In the genomic region with DNA sequence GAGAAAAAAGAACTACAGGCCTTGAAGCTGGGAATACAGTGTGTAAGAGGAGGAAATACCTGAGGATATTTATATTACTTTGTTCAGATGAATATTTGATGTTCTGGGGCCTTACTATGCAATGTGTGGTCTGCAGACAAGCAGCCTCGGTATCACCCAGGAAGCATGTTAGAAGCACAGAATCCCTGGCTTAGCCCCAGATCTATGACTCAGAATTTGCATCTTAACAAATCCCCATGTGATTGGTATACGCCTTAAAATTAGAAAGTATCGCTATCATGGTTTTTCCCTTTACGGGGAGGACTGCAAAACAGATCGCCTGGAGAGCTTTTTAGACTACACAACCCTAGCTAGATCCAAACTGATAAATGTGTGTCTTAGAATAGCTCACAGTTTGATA, we compare ENCODE assay signal across 22 cellular contexts.
A peak's percentile ranks its signal among the peaks of the same experiment; 100 is the strongest.
DNase-seq lines count a peak whose midpoint lies in the region; ATAC-seq and TF ChIP-seq lines count a peak whose summit lies in the region.
"Had no signal": no experiment of that assay in that cellular context is flagged by ENCODE, and none has a peak within 500 bp of the region (broad histone marks: within the 10 kb centered on the region; RNA-seq: fewer than 3 reads in every experiment).

No MANE protein-coding gene starts in this region.

- H2BK5ac ChIP-seq in trophoblast cell (ENCODE audit: low read depth, low read length, poor library complexity) = no peak overlapping the region

- no peak overlapping the region for H3K4me3 Mint-ChIP-seq in central memory CD8-positive, alpha-beta T cell
- H3K4me3 Mint-ChIP-seq: activated T-helper 1 cell treated with anti-CD3 and anti-CD28 coated beads, Interleukin-12 subunit alpha, Interleukin-12 subunit beta, Interleukin-2, Interleukin-4 antibody, amounts not matched to agents 30 ng/mL and 10 ng/mL and 1 ng/mL, durations not matched to agents 14 hours and 24 hours and 36 hours; stimulated activated naive CD8-positive, alpha-beta T cell treated with anti-CD3 and anti-CD28 coated beads, Interleukin-15, amount 100 ng/mL, for 72 hours had no signal

- H3K4me1 Mint-ChIP-seq in central memory CD8-positive, alpha-beta T cell = no peaks in the 10 kb centered on the region
- H3K4me1 Mint-ChIP-seq: stimulated activated naive CD8-positive, alpha-beta T cell treated with anti-CD3 and anti-CD28 coated beads, Interleukin-15, amount 100 ng/mL, for 72 hours had no signal

- intact Hi-C loops in PC-3 (cut with micrococcal nuclease) = no loop called here

- H4K8ac ChIP-seq in trophoblast cell (ENCODE audit: low read depth, low read length) = no peak overlapping the region

- no peak overlapping the region for H2AK5ac ChIP-seq in trophoblast cell (ENCODE audit: low read length)

- no peak for ATAC-seq in central memory CD8-positive, alpha-beta T cell (replicated peaks; ENCODE audit: extremely low read depth, poor library complexity, severe bottlenecking)
- ATAC-seq in foreskin keratinocyte (peak; percentile 53), PC-3 (no peak)
- ATAC-seq: HCT116; lower lobe of right lung; stimulated activated naive CD8-positive, alpha-beta T cell treated with anti-CD3 and anti-CD28 coated beads, Interleukin-15, amount 100 ng/mL, for 72 hours had no signal

- CTCF ChIA-PET in PC-3 (lab: Charles Lee) = no interaction called here

- H3K9me2 ChIP-seq in PC-3 (replicated peaks; ENCODE audit: low read length) = no peaks in the 10 kb centered on the region

- H2BK120ac ChIP-seq in trophoblast cell (ENCODE audit: insufficient read depth, low read length, poor library complexity) = no peak overlapping the region

- H3K27me3 ChIP-seq in foreskin keratinocyte (no peaks in the 10 kb centered on the region), trophoblast cell (ENCODE audit: insufficient read depth, low read length) (no peaks in the 10 kb centered on the region), PC-3 (ENCODE audit: low read length) (no peaks in the 10 kb centered on the region; the same call in 1 of the 2 replicates)
- H3K27me3 ChIP-seq: tibial nerve had no signal

- H3K27ac ChIP-seq in foreskin keratinocyte (no peak overlapping the region), trophoblast cell (ENCODE audit: low read depth, low read length) (no peak overlapping the region), PC-3 (ENCODE audit: low read length) (no peak overlapping the region)
- H3K27ac ChIP-seq: KMS-11, lower lobe of right lung, tibial nerve had no signal

- no peak overlapping the region for H4K91ac ChIP-seq in trophoblast cell (ENCODE audit: low read depth, low read length)

- H2AFZ ChIP-seq in trophoblast cell (ENCODE audit: insufficient read depth, low read length, poor library complexity) = no peak overlapping the region
- H2AFZ ChIP-seq in PC-3 (ENCODE audit: low read length) = no peak overlapping the region

- H3K4me3 ChIP-seq in trophoblast cell (ENCODE audit: low read depth, low read length) (no peak overlapping the region), PC-3 (ENCODE audit: low read length) (no peak overlapping the region)
- H3K4me3 ChIP-seq: lower lobe of right lung, tibial nerve had no signal

- no peaks in the 10 kb centered on the region for H3K9me3 ChIP-seq in trophoblast cell (ENCODE audit: insufficient read depth, low read depth, low read length)
- no peaks in the 10 kb centered on the region for H3K9me3 ChIP-seq in PC-3 (ENCODE audit: low read length)
- H3K9me3 ChIP-seq: lower lobe of right lung, tibial nerve had no signal

- no peak overlapping the region for H4K12ac ChIP-seq in trophoblast cell (ENCODE audit: low read depth, low read length)

- H2BK12ac ChIP-seq in trophoblast cell (ENCODE audit: low read length) = no peak overlapping the region

- H4K20me1 ChIP-seq in PC-3 (ENCODE audit: low read length) = no peaks in the 10 kb centered on the region

- no peaks in the 10 kb centered on the region for H3K36me3 ChIP-seq in trophoblast cell (ENCODE audit: control insufficient read depth in 1 of 2, insufficient read depth in 2 of 2, low read length in 2 of 2)
- H3K36me3 ChIP-seq in PC-3 (ENCODE audit: low read depth, low read length) = no peaks in the 10 kb centered on the region
- H3K36me3 ChIP-seq: lower lobe of right lung had no signal

- no peaks in the 10 kb centered on the region for H3K79me1 ChIP-seq in trophoblast cell (ENCODE audit: low read length)

- H3K4me2 ChIP-seq in trophoblast cell (ENCODE audit: low read length) (no peak overlapping the region), PC-3 (ENCODE audit: low read length) (no peak overlapping the region)
- H3K4me2 ChIP-seq: KMS-11 had no signal

- WGBS in trophoblast cell (ENCODE audit: extremely low coverage, insufficient coverage, insufficient read length) = no CpG with 5 or more reads among the region's 5 CpGs

- H3K9ac ChIP-seq in trophoblast cell (ENCODE audit: low read length) (no peak overlapping the region), PC-3 (ENCODE audit: low read length) (no peak overlapping the region)
- H3K9ac ChIP-seq: KMS-11 had no signal

- POLR2A ChIA-PET in PC-3 (lab: Charles Lee; ENCODE audit: unreplicated experiment) = interaction anchor here (0.7 kb wide), 1 partner anchor 12 kb away, joined by 6 read pairs; no protein-coding TSS in a partner anchor

- no TSS peak for BruUV-seq in PC-3 (replicated peaks; lab: Mats Ljungman, UMichigan)

- no peaks in the 10 kb centered on the region for H3K9me3 Mint-ChIP-seq in central memory CD8-positive, alpha-beta T cell

- H3K79me2 ChIP-seq in trophoblast cell (ENCODE audit: control insufficient read depth, insufficient read depth, low read length, poor library complexity) = no peaks in the 10 kb centered on the region
- H3K79me2 ChIP-seq in PC-3 (ENCODE audit: low read length) = no peaks in the 10 kb centered on the region

- H3K4ac ChIP-seq in trophoblast cell (ENCODE audit: low read depth, low read length) = no peak overlapping the region

- no peak overlapping the region for H3K14ac ChIP-seq in trophoblast cell (ENCODE audit: low read length)

- H3K27ac Mint-ChIP-seq in central memory CD8-positive, alpha-beta T cell (ENCODE audit: low read depth) = peak overlapping the region; percentile 39
- H3K27ac Mint-ChIP-seq: activated T-helper 1 cell treated with anti-CD3 and anti-CD28 coated beads, Interleukin-12 subunit alpha, Interleukin-12 subunit beta, Interleukin-2, Interleukin-4 antibody, amounts not matched to agents 30 ng/mL and 10 ng/mL and 1 ng/mL, durations not matched to agents 14 hours and 24 hours and 36 hours; stimulated activated naive CD8-positive, alpha-beta T cell treated with anti-CD3 and anti-CD28 coated beads, Interleukin-15, amount 100 ng/mL, for 72 hours had no signal

- no peaks in the 10 kb centered on the region for H3K4me1 ChIP-seq in foreskin keratinocyte
- H3K4me1 ChIP-seq in trophoblast cell (ENCODE audit: control insufficient read depth in 1 of 2, insufficient read depth in 2 of 2, low read length in 2 of 2) = no peaks in the 10 kb centered on the region
- no peaks in the 10 kb centered on the region for H3K4me1 ChIP-seq in PC-3 (ENCODE audit: insufficient read depth, low read length)
- H3K4me1 ChIP-seq: lower lobe of right lung, tibial nerve had no signal

- peaks cover 11% of the 10 kb centered on the region for H3K36me3 Mint-ChIP-seq in central memory CD8-positive, alpha-beta T cell (ENCODE audit: insufficient read depth)

- DNase-seq in LHCN-M2 (ENCODE audit: low read depth) (peak; percentile 5), foreskin keratinocyte (peak; percentile 23 to 33), superior temporal gyrus (ENCODE audit: extremely low spot score) (peak; percentile 76), trophoblast cell (no peak), PC-3 (no peak)
- DNase-seq in central memory CD8-positive, alpha-beta T cell (ENCODE audit: low spot score in 2 of 2) = no peak
- DNase-seq in activated naive CD4-positive, alpha-beta T cell treated with Interleukin-2 at 50 U/mL for 16 hours = no peak
- DNase-seq: activated CD4-positive, alpha-beta T cell treated with anti-CD3 and anti-CD28 coated beads, Interleukin-2, amount 50 U/mL, for 4 hours; activated CD4-positive, CD25-positive, alpha-beta regulatory T cell; activated naive CD4-positive, alpha-beta T cell treated with anti-CD3 and anti-CD28 coated beads, Interleukin-2, amount 50 U/mL, for 16 hours; C1 segment of cervical spinal cord; Caco-2; dermis blood vessel endothelial cell; lower lobe of right lung; MV-4-11; NCI-H146; stimulated activated CD8-positive, alpha-beta memory T cell treated with anti-CD3 and anti-CD28 coated beads, Interleukin-4, amount 100 ng/mL, for 48 hours; stimulated activated naive CD8-positive, alpha-beta T cell treated with anti-CD3 and anti-CD28 coated beads, Interleukin-15, amount 100 ng/mL, for 72 hours had no signal

- no peak overlapping the region for H3K23ac ChIP-seq in trophoblast cell (ENCODE audit: low read length)

- H3K18ac ChIP-seq in trophoblast cell (ENCODE audit: low read length) = no peak overlapping the region

- no peaks in the 10 kb centered on the region for H3K27me3 Mint-ChIP-seq in central memory CD8-positive, alpha-beta T cell
- H3K27me3 Mint-ChIP-seq: stimulated activated naive CD8-positive, alpha-beta T cell treated with anti-CD3 and anti-CD28 coated beads, Interleukin-15, amount 100 ng/mL, for 72 hours had no signal

- no peak for TF ChIP-seq CTCF in foreskin keratinocyte (conservative IDR thresholded peaks at IDR 0.05)
- no peak for TF ChIP-seq CTCF in PC-3 (conservative IDR thresholded peaks at IDR 0.05; ENCODE audit: low read depth, low read length)

- H3F3A ChIP-seq in PC-3 (ENCODE audit: low read length, unreplicated experiment) = no peaks in the 10 kb centered on the region

Comparison
In these comparisons a context has a peak if more than half of its experiments do, and no peak if none do; other contexts are left out.
1. DNase-seq: peak in LHCN-M2 (single experiment), foreskin keratinocyte (2 of 2) and superior temporal gyrus (single experiment); none in central memory CD8-positive, alpha-beta T cell (0 of 2), trophoblast cell (0 of 2), activated naive CD4-positive, alpha-beta T cell treated with Interleukin-2 at 50 U/mL for 16 hours (single experiment) and PC-3 (single experiment).